ENCODE assay signal across 18 cellular contexts in the genomic region with DNA sequence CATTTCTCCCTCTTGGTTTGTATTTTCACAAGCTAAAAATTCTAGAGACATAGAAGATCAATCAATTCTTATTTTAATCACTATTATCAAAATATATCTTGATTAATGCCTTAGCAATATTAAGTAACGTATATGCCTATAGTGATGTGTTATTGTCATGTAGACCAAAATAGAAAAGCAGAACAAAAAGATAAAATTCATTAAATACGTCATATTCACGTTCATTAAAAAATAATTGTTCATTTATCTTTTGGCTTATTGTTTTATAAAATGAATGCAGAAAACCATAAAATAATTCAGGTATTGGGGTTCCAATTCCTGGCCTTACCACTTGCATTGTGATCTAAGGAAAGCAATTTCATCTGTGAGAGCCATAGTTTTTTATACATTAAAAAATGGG.
DNase-seq lines count a peak whose midpoint lies in the region; ATAC-seq, FAIRE-seq and TF ChIP-seq lines count a peak whose summit lies in the region.
"Had no signal": no experiment of that assay in that cellular context is flagged by ENCODE, and none has a peak within 500 bp of the region (broad histone marks: within the 10 kb centered on the region; RNA-seq: fewer than 3 reads in every experiment).

No MANE protein-coding gene starts in this region.

- POLR2A ChIA-PET in K562 (lab: Yijun Ruan, JAX), result no interaction called here

- WGBS in K562 (ENCODE audit: insufficient coverage, low coverage, missing lambda C conversion rate), result 96% methylated on average over 3 of the region's 3 CpGs

- no peaks in the 10 kb centered on the region for H3K36me3 Mint-ChIP-seq in natural killer cell
- H3K36me3 Mint-ChIP-seq: CD4-positive, CD25-positive, alpha-beta regulatory T cell; CD8-positive, alpha-beta T cell had no signal

- H3K27me3 Mint-ChIP-seq in natural killer cell (ENCODE audit: low read depth in 2 of 2), result no peaks in the 10 kb centered on the region
- H3K27me3 Mint-ChIP-seq: CD4-positive, CD25-positive, alpha-beta regulatory T cell had no signal

- H3K27ac ChIP-seq in MM.1S (ENCODE audit: low read length) (peak overlapping the region; percentile 100; the same call in 1 of the 2 replicates), K562 (ENCODE audit: extremely low read depth, low read depth, low read length) (peak overlapping the region; percentile 90), kidney (ENCODE audit: low read depth in 2 of 2, low read length in 2 of 2) (no peak overlapping the region)

- no peak overlapping the region for H3K4me3 Mint-ChIP-seq in natural killer cell
- H3K4me3 Mint-ChIP-seq: CD4-positive, CD25-positive, alpha-beta regulatory T cell; CD8-positive, alpha-beta T cell; GM23338; H9 had no signal

- H3K27me3 ChIP-seq in MM.1S (replicated peaks; ENCODE audit: insufficient read depth, low read length), result no peaks in the 10 kb centered on the region
- H3K27me3 ChIP-seq in K562 (ENCODE audit: control insufficient read depth in 2 of 2, insufficient read depth in 2 of 2, low read length in 2 of 2), result no peaks in the 10 kb centered on the region

- no peak for TF ChIP-seq POLR2A in K562 (conservative IDR thresholded peaks at IDR 0.05)

- TF ChIP-seq EP300 in K562 (IDR thresholded peaks at IDR 0.05; ENCODE audit: low read length), result no peak

- peaks cover 21% of the 10 kb centered on the region for H3F3A ChIP-seq in MM.1S (ENCODE audit: insufficient read depth, low read length)

- H3K9me1 ChIP-seq in K562 (ENCODE audit: control insufficient read depth, insufficient read depth, low read length), result no peaks in the 10 kb centered on the region

- no peak for TF ChIP-seq RAD21 in K562 (CRISPR knock-in tag; conservative IDR thresholded peaks at IDR 0.05 in 1 of 2, IDR thresholded peaks at IDR 0.05 in 1 of 2)

- H3K4me1 ChIP-seq in MM.1S (ENCODE audit: low read length) (peaks cover 31% of the 10 kb centered on the region), K562 (replicated peaks in 1 of 2; ENCODE audit: control insufficient read depth in 2 of 2, insufficient read depth in 2 of 2, low read length in 2 of 2) (peaks cover 0 to 54% of the 10 kb centered on the region in 2 experiments; a peak in 3 of 5 replicates), kidney (ENCODE audit: control insufficient read depth in 1 of 2, insufficient read depth in 1 of 2, low read depth in 1 of 2, low read length in 2 of 2) (no peaks in the 10 kb centered on the region)
- H3K4me1 ChIP-seq: Caco-2 had no signal

- H4K20me1 ChIP-seq in MM.1S (ENCODE audit: insufficient read depth, low read length) (no peaks in the 10 kb centered on the region), K562 (replicated peaks; ENCODE audit: control insufficient read depth, insufficient read depth, low read length) (no peaks in the 10 kb centered on the region)

- H3K9me2 ChIP-seq in MM.1S (replicated peaks; ENCODE audit: insufficient read depth, low read length), result no peaks in the 10 kb centered on the region

- H3K79me2 ChIP-seq in MM.1S (ENCODE audit: low read length), result peaks cover 49% of the 10 kb centered on the region
- peaks cover 75% of the 10 kb centered on the region for H3K79me2 ChIP-seq in K562 (ENCODE audit: control insufficient read depth, insufficient read depth, low read length)

- H3K9me3 Mint-ChIP-seq in natural killer cell, result peaks cover 0 to 2% of the 10 kb centered on the region in 2 donors
- H3K9me3 Mint-ChIP-seq: GM23338 had no signal

- DNase-seq in MM.1S, result no peak
- no peak for DNase-seq in K562 (ENCODE audit: extremely low read depth in 1 of 4, low spot score in 3 of 4)
- DNase-seq in kidney, result no peak
- no peak for DNase-seq in left cardiac atrium
- no peak for DNase-seq in DMS114 treated with DMSO at 0.1 percent for 48 hours (lab: John Stamatoyannopoulos, UW; ENCODE audit: unreplicated experiment)
- DNase-seq in natural killer cell, result no peak
- DNase-seq: C1 segment of cervical spinal cord; Caco-2; CD4-positive, CD25-positive, alpha-beta regulatory T cell; CD8-positive, alpha-beta T cell; DMS79; EL; GDM1; H9 had no signal

- no peak for FAIRE-seq in K562 (lab: Jason Lieb, UNC)
- peak; percentile 89 for FAIRE-seq in kidney (lab: Jason Lieb, UNC)
- FAIRE-seq: GM12878, GM19239 had no signal

- H3K36me3 ChIP-seq in MM.1S (replicated peaks; ENCODE audit: insufficient read depth, low read length), result no peaks in the 10 kb centered on the region
- H3K36me3 ChIP-seq in K562 (ENCODE audit: control insufficient read depth, insufficient read depth, low read length), result peaks cover 44% of the 10 kb centered on the region
- no peaks in the 10 kb centered on the region for H3K36me3 ChIP-seq in kidney (ENCODE audit: control insufficient read depth in 1 of 2, insufficient read depth in 2 of 2, low read length in 2 of 2)

- H3K9me3 ChIP-seq in MM.1S (replicated peaks; ENCODE audit: insufficient read depth, low read length) (no peaks in the 10 kb centered on the region), K562 (replicated peaks; ENCODE audit: control insufficient read depth, insufficient read depth, low read depth, low read length) (no peaks in the 10 kb centered on the region), kidney (ENCODE audit: control insufficient read depth in 1 of 2, low read length in 2 of 2) (peaks cover 0 to 3% of the 10 kb centered on the region in 2 donors)
- H3K9me3 ChIP-seq: Caco-2 had no signal

- no peak for ATAC-seq in K562
- no peak for ATAC-seq in left cardiac atrium
- ATAC-seq in natural killer cell, result no peak
- ATAC-seq: CD8-positive, alpha-beta T cell; GM12878; GM23338; HCT116 had no signal

- no peak overlapping the region for H3K27ac Mint-ChIP-seq in natural killer cell
- H3K27ac Mint-ChIP-seq: CD4-positive, CD25-positive, alpha-beta regulatory T cell; CD8-positive, alpha-beta T cell; GM23338; H9 had no signal

- TF ChIP-seq CTCF in MM.1S (IDR thresholded peaks at IDR 0.05; ENCODE audit: low read length), result no peak
- TF ChIP-seq CTCF in K562 (IDR thresholded peaks at IDR 0.05 in 2 of 3, conservative IDR thresholded peaks at IDR 0.05 in 1 of 3; ENCODE audit: insufficient read depth in 2 of 3, low read depth in 1 of 3, low read length in 3 of 3), result no peak
- TF ChIP-seq CTCF in kidney (IDR thresholded peaks at IDR 0.05; ENCODE audit: borderline replicate concordance, extremely low read depth, insufficient read depth), result no peak
- no peak for TF ChIP-seq CTCF in natural killer cell (IDR thresholded peaks at IDR 0.05)

- H3K4me3 ChIP-seq in MM.1S (ENCODE audit: low read length) (no peak overlapping the region), K562 (no peak overlapping the region), kidney (ENCODE audit: low read length in 2 of 2) (no peak overlapping the region)
- H3K4me3 ChIP-seq: GM12878, GM23338 had no signal

- no TSS peak for BruUV-seq in K562 (replicated peaks; lab: Mats Ljungman, UMichigan)

- no peak overlapping the region for H3K9ac ChIP-seq in MM.1S (ENCODE audit: low read length)
- H3K9ac ChIP-seq in K562 (ENCODE audit: insufficient read depth in 1 of 2, low read depth in 2 of 2, low read length in 2 of 2), result no peak overlapping the region
- no peak overlapping the region for H3K9ac ChIP-seq in kidney (ENCODE audit: low read length in 2 of 2)

- in situ Hi-C loops in K562 (cut with MboI), result loop anchor here (5.0 kb wide), 1 partner anchor 218 kb away; no protein-coding TSS in a partner anchor

- CTCF ChIA-PET in K562 (lab: Yijun Ruan, JAX; ENCODE audit: low intra/inter-chr PET ratio), result no interaction called here

- intact Hi-C loops in K562 (cut with micrococcal nuclease), result loop anchor here (5.0 kb wide), 4 partner anchors 38 to 223 kb away; no protein-coding TSS in a partner anchor
- intact Hi-C loops in kidney (cut with DNase I), result no loop called here
- intact Hi-C loops in left cardiac atrium (cut with DNase I), result no loop called here
- intact Hi-C loops in natural killer cell (cut with micrococcal nuclease), result no loop called here

- no peak overlapping the region for H3K4me2 ChIP-seq in MM.1S (ENCODE audit: low read depth, low read length)
- no peak overlapping the region for H3K4me2 ChIP-seq in K562 (ENCODE audit: insufficient read depth, low read length)
- H3K4me2 ChIP-seq: GM23338 had no signal

- H3K4me1 Mint-ChIP-seq in natural killer cell, result no peaks in the 10 kb centered on the region
- H3K4me1 Mint-ChIP-seq: CD4-positive, CD25-positive, alpha-beta regulatory T cell; H9 had no signal

- no peak overlapping the region for H2AFZ ChIP-seq in MM.1S (ENCODE audit: low read length)
- H2AFZ ChIP-seq in K562 (ENCODE audit: low read depth, low read length), result no peak overlapping the region
- H2AFZ ChIP-seq: GM23338 had no signal

TF ChIP-seq in K562, 482 proteins besides CTCF, POLR2A, EP300 and RAD21 (continues in another document):
- TF ChIP-seq CREM (IDR thresholded peaks at IDR 0.05; ENCODE audit: low read depth) (no peak), ZNF140 (CRISPR knock-in tag; IDR thresholded peaks at IDR 0.05) (peak; percentile 81), KAT7 (CRISPR knock-in tag; IDR thresholded peaks at IDR 0.05; ENCODE audit: borderline replicate concordance) (no peak), SMC3 (conservative IDR thresholded peaks at IDR 0.05; ENCODE audit: insufficient read depth, low read depth, low read length) (no peak), MCM2 (IDR thresholded peaks at IDR 0.05; ENCODE audit: low read depth) (no peak)
- TF ChIP-seq, protein P1, sequence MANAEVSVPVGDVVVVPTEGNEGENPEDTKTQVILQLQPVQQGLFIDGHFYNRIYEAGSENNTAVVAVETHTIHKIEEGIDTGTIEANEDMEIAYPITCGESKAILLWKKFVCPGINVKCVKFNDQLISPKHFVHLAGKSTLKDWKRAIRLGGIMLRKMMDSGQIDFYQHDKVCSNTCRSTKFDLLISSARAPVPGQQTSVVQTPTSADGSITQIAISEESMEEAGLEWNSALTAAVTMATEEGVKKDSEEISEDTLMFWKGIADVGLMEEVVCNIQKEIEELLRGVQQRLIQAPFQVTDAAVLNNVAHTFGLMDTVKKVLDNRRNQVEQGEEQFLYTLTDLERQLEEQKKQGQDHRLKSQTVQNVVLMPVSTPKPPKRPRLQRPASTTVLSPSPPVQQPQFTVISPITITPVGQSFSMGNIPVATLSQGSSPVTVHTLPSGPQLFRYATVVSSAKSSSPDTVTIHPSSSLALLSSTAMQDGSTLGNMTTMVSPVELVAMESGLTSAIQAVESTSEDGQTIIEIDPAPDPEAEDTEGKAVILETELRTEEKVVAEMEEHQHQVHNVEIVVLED (CRISPR knock-in tag; IDR thresholded peaks at IDR 0.05), result no peak
- TF ChIP-seq, protein P2, sequence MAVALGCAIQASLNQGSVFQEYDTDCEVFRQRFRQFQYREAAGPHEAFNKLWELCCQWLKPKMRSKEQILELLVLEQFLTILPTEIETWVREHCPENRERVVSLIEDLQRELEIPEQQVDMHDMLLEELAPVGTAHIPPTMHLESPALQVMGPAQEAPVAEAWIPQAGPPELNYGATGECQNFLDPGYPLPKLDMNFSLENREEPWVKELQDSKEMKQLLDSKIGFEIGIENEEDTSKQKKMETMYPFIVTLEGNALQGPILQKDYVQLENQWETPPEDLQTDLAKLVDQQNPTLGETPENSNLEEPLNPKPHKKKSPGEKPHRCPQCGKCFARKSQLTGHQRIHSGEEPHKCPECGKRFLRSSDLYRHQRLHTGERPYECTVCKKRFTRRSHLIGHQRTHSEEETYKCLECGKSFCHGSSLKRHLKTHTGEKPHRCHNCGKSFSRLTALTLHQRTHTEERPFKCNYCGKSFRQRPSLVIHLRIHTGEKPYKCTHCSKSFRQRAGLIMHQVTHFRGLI (CRISPR knock-in tag; IDR thresholded peaks at IDR 0.05), result peak; percentile 58; the same call in 1 of the 2 replicates

Comparison
In these comparisons a context has a peak if more than half of its experiments do, and no peak if none do; other contexts are left out.
1. H3K27ac ChIP-seq: peak in MM.1S (single experiment) and K562 (single experiment); none in kidney (0 of 2).